ENCODE assay signal across 22 cellular contexts in genomic region chr6:157158897-157159296, GRCh38.
DNase-seq lines count a peak whose midpoint lies in the region; ATAC-seq and TF ChIP-seq lines count a peak whose summit lies in the region.
"Had no signal": no experiment of that assay in that cellular context is flagged by ENCODE, and none has a peak within 500 bp of the region (broad histone marks: within the 10 kb centered on the region; RNA-seq: fewer than 3 reads in every experiment).

No MANE protein-coding gene starts in this region.

- peaks cover 50% of the 10 kb centered on the region for H3K36me3 Mint-ChIP-seq in CD8-positive, alpha-beta T cell
- peaks cover 19% of the 10 kb centered on the region for H3K36me3 Mint-ChIP-seq in HFFc6 (ENCODE audit: low read depth)

- H3K36me3 ChIP-seq in CD8-positive, alpha-beta T cell (ENCODE audit: insufficient read depth, low read length) = peaks cover 5% of the 10 kb centered on the region
- H3K36me3 ChIP-seq: gastrocnemius medialis had no signal

- H3K9me3 Mint-ChIP-seq in CD8-positive, alpha-beta T cell = no peaks in the 10 kb centered on the region
- no peaks in the 10 kb centered on the region for H3K9me3 Mint-ChIP-seq in HFFc6
- H3K9me3 Mint-ChIP-seq: naive B cell had no signal

- CTCF ChIA-PET in CD8-positive, alpha-beta T cell (lab: Charles Lee) = interaction anchor here (1.2 kb wide), 1 partner anchor 25 kb away, joined by 3 read pairs; no protein-coding TSS in a partner anchor

- no peaks in the 10 kb centered on the region for H3K4me1 ChIP-seq in CD8-positive, alpha-beta T cell (ENCODE audit: insufficient read depth, low read length)
- H3K4me1 ChIP-seq: BLaER1 treated with 17β-estradiol and CSF1 and Interleukin-3, amounts not matched to agents 10 nM and 100 nM; lower lobe of right lung had no signal

- H3K27me3 ChIP-seq in CD8-positive, alpha-beta T cell (ENCODE audit: insufficient read depth, low read length) = no peaks in the 10 kb centered on the region
- H3K27me3 ChIP-seq: BLaER1 treated with 17β-estradiol and CSF1 and Interleukin-3, amounts not matched to agents 10 nM and 100 nM; gastrocnemius medialis had no signal

- DNase-seq in CD8-positive, alpha-beta T cell = no peak
- no peak for DNase-seq in HFF-Myc (ENCODE audit: extremely low read depth, low read depth)
- no peak for DNase-seq in choroid plexus epithelial cell (ENCODE audit: low read depth)
- peak; percentile 13 to 47 for DNase-seq in lung microvascular endothelial cell (ENCODE audit: low read depth in 2 of 2)
- no peak for DNase-seq in NCI-H1694 treated with DMSO at 0.1 percent for 48 hours (lab: John Stamatoyannopoulos, UW)
- no peak for DNase-seq in HFFc6
- no peak for DNase-seq in posterior vena cava (ENCODE audit: low spot score)
- DNase-seq: activated effector memory CD4-positive, alpha-beta T cell treated with anti-CD3 and anti-CD28 coated beads, Interleukin-2, amount 50 U/mL, for 16 hours; amygdala; cerebellar nuclear complex; DMS79; gastrocnemius medialis; lower lobe of right lung; naive B cell; NCI-H146; NCI-H345; psoas muscle; stimulated activated naive CD8-positive, alpha-beta T cell treated with anti-CD3 and anti-CD28 coated beads, Interleukin-15, Interleukin-2, amounts not matched to agents 100 U/mL and 50 U/mL, for 24 hours; T-helper 2 cell; trophoblast cell had no signal

- no peak overlapping the region for H3K4me3 Mint-ChIP-seq in CD8-positive, alpha-beta T cell
- H3K4me3 Mint-ChIP-seq in HFFc6 = no peak overlapping the region

- peaks cover 2% of the 10 kb centered on the region for H3K4me1 Mint-ChIP-seq in CD8-positive, alpha-beta T cell (ENCODE audit: low read depth)
- no peaks in the 10 kb centered on the region for H3K4me1 Mint-ChIP-seq in HFFc6 (ENCODE audit: low read depth)

- ATAC-seq in CD8-positive, alpha-beta T cell = no peak
- ATAC-seq in GM19395 (IDR thresholded peaks at IDR 0.05; ENCODE audit: unreplicated experiment) = no peak
- ATAC-seq: gastrocnemius medialis; stimulated activated naive CD8-positive, alpha-beta T cell treated with anti-CD3 and anti-CD28 coated beads, Interleukin-15, Interleukin-2, amounts not matched to agents 100 U/mL and 50 U/mL, for 24 hours had no signal

- no peak overlapping the region for H3K27ac ChIP-seq in CD8-positive, alpha-beta T cell (ENCODE audit: low read depth, low read length)
- H3K27ac ChIP-seq: BLaER1 treated with 17β-estradiol and CSF1 and Interleukin-3, amounts not matched to agents 10 nM and 100 nM; gastrocnemius medialis; lower lobe of right lung; psoas muscle had no signal

- no peaks in the 10 kb centered on the region for H3K27me3 Mint-ChIP-seq in CD8-positive, alpha-beta T cell (ENCODE audit: low read depth)
- H3K27me3 Mint-ChIP-seq in HFFc6 (ENCODE audit: insufficient read depth) = no peaks in the 10 kb centered on the region; the same call in 1 of the 2 replicates
- H3K27me3 Mint-ChIP-seq: naive B cell had no signal

- intact Hi-C loops in CD8-positive, alpha-beta T cell (cut with DNase I, micrococcal nuclease) = no loop called here
- intact Hi-C loops in posterior vena cava (cut with DNase I) = no loop called here

- POLR2A ChIA-PET in CD8-positive, alpha-beta T cell (lab: Charles Lee) = no interaction called here

- no peak overlapping the region for H3K4me3 ChIP-seq in CD8-positive, alpha-beta T cell (ENCODE audit: low read depth, low read length)
- H3K4me3 ChIP-seq in HFF-Myc (replicated peaks; ENCODE audit: low read depth, low read length) (no peak overlapping the region), choroid plexus epithelial cell (ENCODE audit: low read depth, low read length) (no peak overlapping the region)
- H3K4me3 ChIP-seq: BLaER1 treated with 17β-estradiol and CSF1 and Interleukin-3, amounts not matched to agents 10 nM and 100 nM; gastrocnemius medialis; lower lobe of right lung; psoas muscle had no signal

- TF ChIP-seq CTCF in CD8-positive, alpha-beta T cell (IDR thresholded peaks at IDR 0.05) = no peak
- TF ChIP-seq CTCF in HFF-Myc (IDR thresholded peaks at IDR 0.05; ENCODE audit: low read depth, low read length, missing control alignments) (peak; percentile 26), choroid plexus epithelial cell (conservative IDR thresholded peaks at IDR 0.05; ENCODE audit: low read depth, low read length) (peak; percentile 27), HFFc6 (IDR thresholded peaks at IDR 0.05) (no peak)

- peak overlapping the region; percentile 22 for H3K27ac Mint-ChIP-seq in CD8-positive, alpha-beta T cell
- H3K27ac Mint-ChIP-seq in HFFc6 = no peak overlapping the region

- H3K9me3 ChIP-seq in CD8-positive, alpha-beta T cell (ENCODE audit: low read length) = no peaks in the 10 kb centered on the region
- H3K9me3 ChIP-seq: BLaER1 treated with 17β-estradiol and CSF1 and Interleukin-3, amounts not matched to agents 10 nM and 100 nM; gastrocnemius medialis; lower lobe of right lung; psoas muscle had no signal

Comparison
In these comparisons a context has a peak if more than half of its experiments do, and no peak if none do; other contexts are left out.
1. DNase-seq: peak in lung microvascular endothelial cell (2 of 2); none in CD8-positive, alpha-beta T cell (0 of 7), HFF-Myc (single experiment), choroid plexus epithelial cell (single experiment), NCI-H1694 treated with DMSO at 0.1 percent for 48 hours (single experiment), HFFc6 (single experiment) and posterior vena cava (single experiment).
2. CTCF ChIP-seq: peak in HFF-Myc (single experiment) and choroid plexus epithelial cell (single experiment); none in CD8-positive, alpha-beta T cell (single experiment) and HFFc6 (single experiment).